ENCODE assay signal across 9 cellular contexts in genomic region chr14:29545714-29546113, GRCh38.
"Had no signal": no experiment of that assay in that cellular context is flagged by ENCODE, and none has a peak within 500 bp of the region (broad histone marks: within the 10 kb centered on the region; RNA-seq: fewer than 3 reads in every experiment).

No MANE protein-coding gene starts in this region.

- H3K36me3 ChIP-seq: HAP-1 had no signal

- FAIRE-seq: K562 had no signal

- H3K9ac ChIP-seq: GM23248 had no signal

- ATAC-seq: HCT116, K562 had no signal

- H3K27ac ChIP-seq: GM23248, HL-60 had no signal

- H3K4me3 ChIP-seq: GM23248, HAP-1, K562 had no signal

- H3K4me1 ChIP-seq: HAP-1 had no signal

- DNase-seq: GM23248, GOT3, H7, HFFc6, KG1 had no signal

- H2AFZ ChIP-seq: GM23248 had no signal

- H3K9me3 ChIP-seq: HAP-1 had no signal
